Comparison of ENCODE assay signal across 24 cellular contexts in the genomic region with DNA sequence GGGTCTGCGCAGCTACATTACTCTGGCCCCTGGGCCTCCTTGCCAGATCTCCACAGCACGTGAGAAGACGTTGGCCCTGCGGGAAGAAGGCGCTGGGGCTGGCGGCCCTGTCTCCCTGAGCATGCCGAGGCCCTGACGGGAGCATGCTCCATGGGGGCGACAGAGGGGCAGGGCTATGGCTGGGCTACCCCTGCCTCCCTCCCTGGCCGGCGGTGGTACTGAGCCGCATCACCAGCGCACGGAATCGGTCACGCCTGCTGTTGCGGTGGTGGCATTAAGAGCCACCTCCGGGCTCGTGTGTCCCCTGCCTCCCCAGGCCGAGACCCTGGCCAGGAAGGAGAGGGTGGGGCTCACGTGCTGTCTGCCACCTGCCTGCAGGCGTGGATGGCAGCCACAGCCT.
"Had no signal": no experiment of that assay in that cellular context is flagged by ENCODE, and none has a peak within 500 bp of the region (broad histone marks: within the 10 kb centered on the region; RNA-seq: fewer than 3 reads in every experiment).

No MANE protein-coding gene starts in this region.

- H3K27ac Mint-ChIP-seq: memory B cell; natural killer cell; stimulated activated effector memory CD8-positive, alpha-beta T cell treated with anti-CD3 and anti-CD28 coated beads, Interleukin-12 subunit alpha, Interleukin-12 subunit beta, amount 100 ng/mL, for 72 hours had no signal

- FAIRE-seq: islet of Langerhans, pancreas had no signal

- H3K27me3 ChIP-seq: dorsolateral prefrontal cortex, pancreas, testis, tibial nerve had no signal

- H3K36me3 Mint-ChIP-seq: natural killer cell had no signal

- H3K4me3 Mint-ChIP-seq: central memory CD8-positive, alpha-beta T cell; memory B cell; mesothelial cell of epicardium; natural killer cell; neural crest cell; stimulated activated effector memory CD8-positive, alpha-beta T cell treated with anti-CD3 and anti-CD28 coated beads, Interleukin-12 subunit alpha, Interleukin-12 subunit beta, amount 100 ng/mL, for 72 hours; stimulated activated naive CD8-positive, alpha-beta T cell treated with anti-CD3 and anti-CD28 coated beads, Interleukin-15, amount 100 ng/mL, for 72 hours had no signal

- H3K4me2 ChIP-seq: smooth muscle cell had no signal

- H3K4me3 ChIP-seq: dorsolateral prefrontal cortex, pancreas, smooth muscle cell, testis, tibial nerve had no signal

- H3K27ac ChIP-seq: pancreas, testis, tibial nerve had no signal

- H3K9me3 ChIP-seq: pancreas, testis, tibial nerve had no signal

- H3K4me1 Mint-ChIP-seq: central memory CD8-positive, alpha-beta T cell; mesothelial cell of epicardium; neural crest cell; stimulated activated effector memory CD8-positive, alpha-beta T cell treated with anti-CD3 and anti-CD28 coated beads, Interleukin-12 subunit alpha, Interleukin-12 subunit beta, amount 100 ng/mL, for 72 hours; stimulated activated naive CD8-positive, alpha-beta T cell treated with anti-CD3 and anti-CD28 coated beads, Interleukin-15, amount 100 ng/mL, for 72 hours had no signal

- H3K9me3 Mint-ChIP-seq: central memory CD8-positive, alpha-beta T cell; memory B cell; mesothelial cell of epicardium; natural killer cell; neural crest cell; stimulated activated effector memory CD8-positive, alpha-beta T cell treated with anti-CD3 and anti-CD28 coated beads, Interleukin-12 subunit alpha, Interleukin-12 subunit beta, amount 100 ng/mL, for 72 hours; stimulated activated naive CD8-positive, alpha-beta T cell treated with anti-CD3 and anti-CD28 coated beads, Interleukin-15, amount 100 ng/mL, for 72 hours had no signal

- H3K27me3 Mint-ChIP-seq: central memory CD8-positive, alpha-beta T cell; memory B cell; progenitor cell of endocrine pancreas; stimulated activated naive CD8-positive, alpha-beta T cell treated with anti-CD3 and anti-CD28 coated beads, Interleukin-15, amount 100 ng/mL, for 72 hours had no signal

- ATAC-seq: natural killer cell; stimulated activated effector memory CD8-positive, alpha-beta T cell treated with anti-CD3 and anti-CD28 coated beads, Interleukin-12 subunit alpha, Interleukin-12 subunit beta, amount 100 ng/mL, for 72 hours; stimulated activated naive CD8-positive, alpha-beta T cell treated with anti-CD3 and anti-CD28 coated beads, Interleukin-15, amount 100 ng/mL, for 72 hours had no signal

- DNase-seq: cortex of kidney; dorsolateral prefrontal cortex; effector CD8-positive, alpha-beta T cell; foreskin melanocyte; head of caudate nucleus; hippocampal formation; kidney glomerular epithelial cell; natural killer cell; nucleus accumbens; pancreas; right cardiac atrium; stimulated activated CD4-positive, alpha-beta T cell treated with anti-CD3 and anti-CD28 coated beads, Interleukin-4, amount 100 ng/mL, for 1 hour; stimulated activated CD8-positive, alpha-beta memory T cell treated with anti-CD3 and anti-CD28 coated beads, Interleukin-4, amount 100 ng/mL, for 48 hours; stimulated activated naive CD8-positive, alpha-beta T cell treated with anti-CD3 and anti-CD28 coated beads, Interleukin-15, amount 100 ng/mL, for 72 hours; testis had no signal

- H3K4me1 ChIP-seq: pancreas, testis had no signal
